In the genomic region with DNA sequence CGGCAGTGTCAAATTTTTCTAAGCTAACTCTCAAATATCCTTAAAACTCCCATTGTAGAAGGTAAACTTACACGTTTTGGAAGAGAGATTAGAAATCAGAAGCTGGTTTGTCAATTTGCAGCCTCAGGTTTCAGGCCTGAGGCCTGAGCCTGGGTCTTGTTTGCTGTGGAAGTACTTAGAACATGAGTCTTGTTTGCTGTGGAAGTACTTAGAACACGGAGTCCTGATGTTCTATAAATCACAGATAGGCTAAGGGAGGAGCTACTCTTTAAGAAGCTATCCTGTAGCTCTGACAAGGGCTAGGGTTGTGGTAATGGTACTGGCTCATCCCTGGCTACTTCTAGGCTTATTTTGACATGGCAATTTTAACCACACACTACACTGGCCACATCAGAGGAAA, we compare ENCODE assay signal across 22 cellular contexts.
DNase-seq lines count a peak whose midpoint lies in the region; ATAC-seq and TF ChIP-seq lines count a peak whose summit lies in the region.
"Had no signal": no experiment of that assay in that cellular context is flagged by ENCODE, and none has a peak within 500 bp of the region (broad histone marks: within the 10 kb centered on the region; RNA-seq: fewer than 3 reads in every experiment).

No MANE protein-coding gene starts in this region.

- H3K9me3 ChIP-seq in T-helper 17 cell (ENCODE audit: control insufficient read depth, low read length, poor library complexity, severe bottlenecking): no peaks in the 10 kb centered on the region
- no peaks in the 10 kb centered on the region for H3K9me3 ChIP-seq in iPS-15b (ENCODE audit: control insufficient read depth, insufficient read depth, low read length)
- no peaks in the 10 kb centered on the region for H3K9me3 ChIP-seq in upper lobe of right lung
- H3K9me3 ChIP-seq: BE2C, Caco-2 had no signal

- H3K9ac ChIP-seq in iPS-15b (ENCODE audit: low read depth, low read length): peak overlapping the region; percentile 30

- DNase-seq in activated naive CD4-positive, alpha-beta T cell (lab: John Stamatoyannopoulos, UW): no peak
- no peak for DNase-seq in T-helper 17 cell
- no peak for DNase-seq in upper lobe of right lung
- DNase-seq in pons (ENCODE audit: low spot score): no peak
- DNase-seq: BE2C; Caco-2; CD4-positive, CD25-positive, alpha-beta regulatory T cell; GF-D8; IMR-90; NCI-H1417 treated with DMSO at 0.1 percent for 48 hours; NCI-H187 treated with DMSO at 0.1 percent for 48 hours; NCI-H2227 treated with DMSO at 0.1 percent for 48 hours; NCI-H510A treated with DMSO at 0.1 percent for 48 hours; NCI-H82; OCI-M1; SIG-M5 had no signal

- H3K36me3 Mint-ChIP-seq in activated naive CD4-positive, alpha-beta T cell treated with anti-CD3 and anti-CD28 coated beads, Interleukin-2, amount 50 U/mL, for 24 hours: peaks cover 3% of the 10 kb centered on the region
- no peaks in the 10 kb centered on the region for H3K36me3 Mint-ChIP-seq in T-helper 17 cell (ENCODE audit: low read depth)

- no peaks in the 10 kb centered on the region for H3K27me3 Mint-ChIP-seq in activated naive CD4-positive, alpha-beta T cell treated with anti-CD3 and anti-CD28 coated beads, Interleukin-2, amount 50 U/mL, for 24 hours
- H3K27me3 Mint-ChIP-seq in T-helper 17 cell: no peaks in the 10 kb centered on the region
- H3K27me3 Mint-ChIP-seq: CD4-positive, CD25-positive, alpha-beta regulatory T cell had no signal

- H3K27ac ChIP-seq in upper lobe of right lung: peak overlapping the region; percentile 43
- H3K27ac ChIP-seq: HL-60, RWPE1 had no signal

- peaks cover 66% of the 10 kb centered on the region for H3K4me1 Mint-ChIP-seq in activated naive CD4-positive, alpha-beta T cell treated with anti-CD3 and anti-CD28 coated beads, Interleukin-2, amount 50 U/mL, for 24 hours
- H3K4me1 Mint-ChIP-seq in T-helper 17 cell: peaks cover 38% of the 10 kb centered on the region

- H3K27me3 ChIP-seq in iPS-15b (ENCODE audit: control insufficient read depth, insufficient read depth, low read length): no peaks in the 10 kb centered on the region
- H3K27me3 ChIP-seq in upper lobe of right lung: no peaks in the 10 kb centered on the region
- H3K27me3 ChIP-seq: BE2C had no signal

- peak overlapping the region; percentile 31 for H3K27ac Mint-ChIP-seq in activated naive CD4-positive, alpha-beta T cell treated with anti-CD3 and anti-CD28 coated beads, Interleukin-2, amount 50 U/mL, for 24 hours
- peak overlapping the region; percentile 16 for H3K27ac Mint-ChIP-seq in T-helper 17 cell
- H3K27ac Mint-ChIP-seq: CD4-positive, CD25-positive, alpha-beta regulatory T cell had no signal

- H3K4me3 ChIP-seq in iPS-15b (ENCODE audit: low read depth, low read length): no peak overlapping the region
- no peak overlapping the region for H3K4me3 ChIP-seq in upper lobe of right lung

- no peak overlapping the region for H3K4me3 Mint-ChIP-seq in activated naive CD4-positive, alpha-beta T cell treated with anti-CD3 and anti-CD28 coated beads, Interleukin-2, amount 50 U/mL, for 24 hours
- H3K4me3 Mint-ChIP-seq in T-helper 17 cell: no peak overlapping the region

- TF ChIP-seq CTCF in upper lobe of right lung (IDR thresholded peaks at IDR 0.05): no peak

- no peak for ATAC-seq in T-helper 17 cell
- ATAC-seq in upper lobe of right lung: peak; percentile 90
- no peak for ATAC-seq in HG03460 (IDR thresholded peaks at IDR 0.05; ENCODE audit: unreplicated experiment)
- no peak for ATAC-seq in HG03521 (IDR thresholded peaks at IDR 0.05; ENCODE audit: unreplicated experiment)

- intact Hi-C loops in upper lobe of right lung (cut with DNase I): loop anchor here (10.0 kb wide), 1 partner anchor 494 kb away; a partner anchor contains a TSS

- peaks cover 21% of the 10 kb centered on the region for H3K4me1 ChIP-seq in iPS-15b (ENCODE audit: control insufficient read depth, insufficient read depth, low read length)
- peaks cover 28% of the 10 kb centered on the region for H3K4me1 ChIP-seq in upper lobe of right lung
- H3K4me1 ChIP-seq: BE2C, Caco-2 had no signal

- H3K9me3 Mint-ChIP-seq in activated naive CD4-positive, alpha-beta T cell treated with anti-CD3 and anti-CD28 coated beads, Interleukin-2, amount 50 U/mL, for 24 hours: no peaks in the 10 kb centered on the region
- H3K9me3 Mint-ChIP-seq: CD4-positive, CD25-positive, alpha-beta regulatory T cell had no signal

- H3K36me3 ChIP-seq in iPS-15b (ENCODE audit: control insufficient read depth, insufficient read depth, low read length): no peaks in the 10 kb centered on the region
- H3K36me3 ChIP-seq in upper lobe of right lung: peaks cover 16% of the 10 kb centered on the region
- H3K36me3 ChIP-seq: BE2C had no signal
